In genomic region chr12:68303850-68304249, GRCh38 we compare ENCODE assay signal across 30 cellular contexts. TPM values are rescaled to one million over a fixed set of nuclear protein-coding genes. Genes with fewer than 3 reads are reported as not detected.
DNase-seq lines count a peak whose midpoint lies in the region; ATAC-seq and TF ChIP-seq lines count a peak whose summit lies in the region.
"Had no signal": no experiment of that assay in that cellular context is flagged by ENCODE, and none has a peak within 500 bp of the region (broad histone marks: within the 10 kb centered on the region; RNA-seq: fewer than 3 reads in every experiment).

No MANE protein-coding gene starts in this region.

- H2AFZ ChIP-seq in osteoblast (ENCODE audit: low read length): no peak overlapping the region
- H2AFZ ChIP-seq: hepatocyte had no signal

- peaks cover 11% of the 10 kb centered on the region for H3K4me1 ChIP-seq in osteoblast (ENCODE audit: insufficient read depth, low read length)
- H3K4me1 ChIP-seq: suprapubic skin had no signal

- no peaks in the 10 kb centered on the region for H3K79me2 ChIP-seq in osteoblast (ENCODE audit: insufficient read depth, low read length)
- H3K79me2 ChIP-seq: hepatocyte had no signal

- in situ Hi-C loops in brain microvascular endothelial cell (cut with HindIII; ENCODE audit: low pct_ligation_motif_present, low sequenced_read_pairs): no loop called here

- H3K27me3 ChIP-seq in brain microvascular endothelial cell (replicated peaks) (no peaks in the 10 kb centered on the region), osteoblast (ENCODE audit: insufficient read depth, low read length) (no peaks in the 10 kb centered on the region), MG63 (no peaks in the 10 kb centered on the region)
- H3K27me3 ChIP-seq: BLaER1 treated with 17β-estradiol and CSF1 and Interleukin-3, amounts not matched to agents 10 nM and 100 nM; foreskin keratinocyte; hepatocyte; suprapubic skin had no signal

- H3K27ac ChIP-seq in brain microvascular endothelial cell (peak overlapping the region; percentile 17), osteoblast (ENCODE audit: low read depth, low read length) (peak overlapping the region; percentile 6)
- H3K27ac ChIP-seq: BLaER1 treated with 17β-estradiol and CSF1 and Interleukin-3, amounts not matched to agents 10 nM and 100 nM; foreskin keratinocyte; hepatocyte; suprapubic skin had no signal

- no peaks in the 10 kb centered on the region for H3K9me3 ChIP-seq in osteoblast (ENCODE audit: low read depth, low read length)
- H3K9me3 ChIP-seq in MG63: peaks cover 7% of the 10 kb centered on the region
- H3K9me3 ChIP-seq: suprapubic skin had no signal

- H3K36me3 ChIP-seq in brain microvascular endothelial cell (replicated peaks) (no peaks in the 10 kb centered on the region), osteoblast (ENCODE audit: insufficient read depth, low read length) (peaks cover 10% of the 10 kb centered on the region), MG63 (peaks cover 34% of the 10 kb centered on the region)

- DNase-seq in LHCN-M2 (ENCODE audit: low read depth): peak; percentile 32
- peak; percentile 30 for DNase-seq in brain microvascular endothelial cell
- peak; percentile 59 for DNase-seq in fibroblast of villous mesenchyme (ENCODE audit: low read depth)
- DNase-seq in osteoblast (ENCODE audit: insufficient read length, low spot score, missing footprints): no peak
- no peak for DNase-seq in NCI-H1105 (lab: John Stamatoyannopoulos, UW)
- DNase-seq in left lobe of liver (ENCODE audit: low spot score): no peak
- DNase-seq in MG63: no peak
- no peak for DNase-seq in hepatic stellate cell (ENCODE audit: low spot score)
- DNase-seq: ACHN; activated CD4-positive, alpha-beta T cell treated with anti-CD3 and anti-CD28 coated beads for 36 hours; activated CD8-positive, alpha-beta T cell treated with anti-CD3 and anti-CD28 coated beads, Interleukin-2, amount 10 ng/mL, durations not matched to agents 7 days and 5 days; activated naive CD8-positive, alpha-beta T cell treated with anti-CD3 and anti-CD28 coated beads, Interleukin-2, amount 10 ng/mL, durations not matched to agents 7 days and 5 days; cerebellar nuclear complex; foreskin keratinocyte; KBM-7; left colon; naive thymus-derived CD4-positive, alpha-beta T cell; NCI-H1436 treated with DMSO at 0.1 percent for 48 hours; NCI-H446; nucleus accumbens; OCI-M1; stimulated activated CD4-positive, alpha-beta T cell treated with anti-CD3 and anti-CD28 coated beads, Interleukin-4, amount 100 ng/mL, for 4 hours had no signal

- no peak for ATAC-seq in left lobe of liver
- ATAC-seq: activated CD4-positive, alpha-beta T cell treated with anti-CD3 and anti-CD28 coated beads for 36 hours; activated CD8-positive, alpha-beta T cell treated with anti-CD3 and anti-CD28 coated beads, Interleukin-2, amount 10 ng/mL, durations not matched to agents 7 days and 5 days; foreskin keratinocyte; left colon; naive thymus-derived CD4-positive, alpha-beta T cell; stimulated activated memory B cell treated with anti-CD40 and anti-IgM and Interleukin-4, amounts not matched to agents 10 μg/mL and 1 μg/mL and 100 μg/mL, for 72 hours had no signal

- H3K4me2 ChIP-seq in osteoblast (ENCODE audit: insufficient read depth, low read length): no peak overlapping the region
- H3K4me2 ChIP-seq: BLaER1 treated with 17β-estradiol and CSF1 and Interleukin-3, amounts not matched to agents 10 nM and 100 nM; hepatocyte had no signal

- TF ChIP-seq CTCF in brain microvascular endothelial cell (IDR thresholded peaks at IDR 0.05; ENCODE audit: low read depth, low read length, missing control alignments) (no peak), fibroblast of villous mesenchyme (IDR thresholded peaks at IDR 0.05; ENCODE audit: insufficient read depth, low read depth, low read length) (no peak), osteoblast (IDR thresholded peaks at IDR 0.05; ENCODE audit: extremely low read depth, low read depth, low read length) (no peak)

- H4K20me1 ChIP-seq in osteoblast (ENCODE audit: insufficient read depth, low read length): no peaks in the 10 kb centered on the region
- H4K20me1 ChIP-seq: BLaER1 treated with 17β-estradiol and CSF1 and Interleukin-3, amounts not matched to agents 10 nM and 100 nM had no signal

- H3K4me3 ChIP-seq in brain microvascular endothelial cell (ENCODE audit: low read depth, low read length): no peak overlapping the region
- H3K4me3 ChIP-seq in fibroblast of villous mesenchyme (ENCODE audit: low read depth, low read length): no peak overlapping the region
- H3K4me3 ChIP-seq in osteoblast (ENCODE audit: insufficient read depth, low read length): no peak overlapping the region
- H3K4me3 ChIP-seq in MG63: no peak overlapping the region
- H3K4me3 ChIP-seq: BLaER1 treated with 17β-estradiol and CSF1 and Interleukin-3, amounts not matched to agents 10 nM and 100 nM; hepatocyte; suprapubic skin had no signal

RNA-seq across cellular contexts. Expression of gene MDM1, which starts 28.3 kb away (rescaled TPM):
- 14.6 and 18.7 TPM in 2 replicates for total RNA-seq in LHCN-M2 (2014; rRNA removed)
- 2.2 TPM for polyA plus RNA-seq in LHCN-M2 (2012)
- total RNA-seq in fibroblast of villous mesenchyme: 13.0 and 13.5 TPM in 2 replicates
- 28.2 and 29.5 TPM in 2 replicates for total RNA-seq in osteoblast
- 4.6 TPM for total RNA-seq in left lobe of liver
- 8.0 and 12.6 TPM in 2 replicates for total RNA-seq in MG63 (2014; rRNA removed; shearing (Covaris generic); ENCODE audit: low replicate concordance)

RNA-seq across cellular contexts. Expression of gene IL22, which starts 50.4 kb away (rescaled TPM):
- total RNA-seq in LHCN-M2 (2014; rRNA removed) (not detected in 2 replicates), fibroblast of villous mesenchyme (not detected in 2 replicates), osteoblast (not detected in 2 replicates), left lobe of liver (not detected)
- polyA plus RNA-seq in LHCN-M2 (2012): not detected
- total RNA-seq in MG63 (2014; rRNA removed; shearing (Covaris generic); ENCODE audit: low replicate concordance): not detected in 2 replicates
- total RNA-seq: activated CD8-positive, alpha-beta T cell treated with anti-CD3 and anti-CD28 coated beads, Interleukin-2, amount 10 ng/mL, durations not matched to agents 7 days and 5 days; activated naive CD8-positive, alpha-beta T cell treated with anti-CD3 and anti-CD28 coated beads, Interleukin-2, amount 10 ng/mL, durations not matched to agents 7 days and 5 days; foreskin keratinocyte; hepatocyte; HT-29; left colon; mesenteric fat pad; suprapubic skin; T-helper 2 cell treated with Interferon-gamma antibody and Interleukin-4, amounts not matched to agents 100 ng/mL and 5 ng/mL, for 36 hours; ureter had no signal
- polyA plus RNA-seq: foreskin keratinocyte; hepatocyte; naive thymus-derived CD4-positive, alpha-beta T cell had no signal

Comparison
In these comparisons a context has a peak if more than half of its experiments do, and no peak if none do; other contexts are left out.
1. DNase-seq: peak in LHCN-M2 (single experiment), brain microvascular endothelial cell (single experiment) and fibroblast of villous mesenchyme (single experiment); none in osteoblast (single experiment), NCI-H1105 (single experiment), left lobe of liver (single experiment), MG63 (single experiment) and hepatic stellate cell (single experiment).